Comparison of ENCODE assay signal across 8 cellular contexts in the genomic region with DNA sequence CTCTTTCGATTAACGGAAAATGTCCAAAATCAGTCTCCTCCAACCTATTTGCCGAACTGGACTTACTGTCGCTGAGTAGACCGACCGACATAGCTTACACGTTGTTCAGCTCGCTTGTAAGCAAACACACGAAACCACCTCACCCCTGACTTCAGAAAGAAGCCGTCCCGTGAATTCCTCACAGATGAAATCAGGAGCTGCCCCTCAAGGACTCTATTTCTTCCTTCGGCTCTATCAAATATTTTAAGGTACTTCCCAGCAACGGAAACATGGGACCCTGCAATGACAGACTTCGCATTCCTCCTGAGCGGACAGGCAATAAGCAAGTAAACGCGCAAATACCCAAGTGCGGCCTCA. TPM values are rescaled to one million over a fixed set of nuclear protein-coding genes. Genes with fewer than 3 reads are reported as not detected.
DNase-seq lines count a peak whose midpoint lies in the region; ATAC-seq and TF ChIP-seq lines count a peak whose summit lies in the region.

No MANE protein-coding gene starts in this region.

- TF ChIP-seq CTCF in HEK293 (tag by site-specific recombination; IDR thresholded peaks at IDR 0.05) = no peak

- peaks cover 9% of the 10 kb centered on the region; the same call in 1 of the 2 replicates for H3K4me1 ChIP-seq in HEK293 (ENCODE audit: control insufficient read depth, insufficient read depth, low read length)

- POLR2A ChIA-PET in HEK293 (lab: Yijun Ruan, JAX) = interaction anchor here (0.8 to 2.2 kb wide), 5 partner anchors 10 to 336 kb away, joined by 3 to 13 read pairs (median 3); a partner anchor contains a TSS

- peak overlapping the region; percentile 90 for H3K27ac Mint-ChIP-seq in activated T-helper 17 cell treated with anti-CD3 and anti-CD28 coated beads, Interleukin-2, amount 50 U/mL, for 72 hours
- peak overlapping the region; percentile 95 to 99 for H3K27ac Mint-ChIP-seq in stimulated activated naive CD8-positive, alpha-beta T cell treated with anti-CD3 and anti-CD28 coated beads, Interleukin-15, amount 100 ng/mL, for 72 hours

- peak overlapping the region; percentile 88 for H3K4me3 ChIP-seq in HEK293 (ENCODE audit: low read depth, low read length)
- peak overlapping the region; percentile 97 for H3K4me3 ChIP-seq in iPS-18c (ENCODE audit: insufficient read depth, low read depth, low read length)

- peak overlapping the region; percentile 77 for H3K27ac ChIP-seq in HEK293 (ENCODE audit: extremely low read depth, low read depth, low read length)

- no peaks in the 10 kb centered on the region for H3K27me3 Mint-ChIP-seq in activated T-helper 17 cell treated with anti-CD3 and anti-CD28 coated beads, Interleukin-2, amount 50 U/mL, for 72 hours
- no peaks in the 10 kb centered on the region for H3K27me3 Mint-ChIP-seq in stimulated activated naive CD8-positive, alpha-beta T cell treated with anti-CD3 and anti-CD28 coated beads, Interleukin-15, amount 100 ng/mL, for 72 hours

- DNase-seq in ACHN (peak; percentile 44), NCI-H187 treated with DMSO at 0.1 percent for 48 hours (lab: John Stamatoyannopoulos, UW) (no peak)
- DNase-seq in stimulated activated naive CD8-positive, alpha-beta T cell treated with anti-CD3 and anti-CD28 coated beads, Interleukin-15, amount 100 ng/mL, for 72 hours = no peak

- H3K36me3 Mint-ChIP-seq in activated T-helper 17 cell treated with anti-CD3 and anti-CD28 coated beads, Interleukin-2, amount 50 U/mL, for 72 hours (ENCODE audit: low read depth) = peaks cover 43% of the 10 kb centered on the region

- H3K9me3 ChIP-seq in HEK293 (ENCODE audit: control insufficient read depth, insufficient read depth, low read depth, low read length) = no peaks in the 10 kb centered on the region
- H3K9me3 ChIP-seq in iPS-18c (ENCODE audit: control insufficient read depth, insufficient read depth, low read length) = no peaks in the 10 kb centered on the region

- in situ Hi-C loops in ACHN (cut with HindIII; ENCODE audit: low pct_ligation_motif_present, low pct_unique_long_range_greater_than_20kb, low sequenced_read_pairs) = no loop called here

- CTCF ChIA-PET in HEK293 (lab: Yijun Ruan, JAX) = interaction anchor here (0.6 to 1.6 kb wide), 4 partner anchors 10 to 44 kb away, joined by 3 to 12 read pairs (median 4); a partner anchor contains a TSS

- H3K36me3 ChIP-seq in HEK293 (ENCODE audit: control insufficient read depth in 2 of 2, insufficient read depth in 1 of 2, low read length in 2 of 2) = peaks cover 5 to 48% of the 10 kb centered on the region in 2 experiments

- H3K4me1 Mint-ChIP-seq in activated T-helper 17 cell treated with anti-CD3 and anti-CD28 coated beads, Interleukin-2, amount 50 U/mL, for 72 hours = peaks cover 9% of the 10 kb centered on the region
- H3K4me1 Mint-ChIP-seq in stimulated activated naive CD8-positive, alpha-beta T cell treated with anti-CD3 and anti-CD28 coated beads, Interleukin-15, amount 100 ng/mL, for 72 hours = peaks cover 41% of the 10 kb centered on the region

- no peaks in the 10 kb centered on the region for H3K9me3 Mint-ChIP-seq in activated T-helper 17 cell treated with anti-CD3 and anti-CD28 coated beads, Interleukin-2, amount 50 U/mL, for 72 hours
- H3K9me3 Mint-ChIP-seq in stimulated activated naive CD8-positive, alpha-beta T cell treated with anti-CD3 and anti-CD28 coated beads, Interleukin-15, amount 100 ng/mL, for 72 hours = no peaks in the 10 kb centered on the region

- ATAC-seq in activated T-helper 17 cell treated with anti-CD3 and anti-CD28 coated beads, Interleukin-2, amount 50 U/mL, for 72 hours (replicated peaks) = no peak
- no peak for ATAC-seq in stimulated activated naive CD8-positive, alpha-beta T cell treated with anti-CD3 and anti-CD28 coated beads, Interleukin-15, amount 100 ng/mL, for 72 hours
- ATAC-seq in GM18867 (IDR thresholded peaks at IDR 0.05; ENCODE audit: unreplicated experiment) (no peak), GM18868 (IDR thresholded peaks at IDR 0.05; ENCODE audit: unreplicated experiment) (no peak)

- no peak overlapping the region for H3K4me3 Mint-ChIP-seq in activated T-helper 17 cell treated with anti-CD3 and anti-CD28 coated beads, Interleukin-2, amount 50 U/mL, for 72 hours
- no peak overlapping the region for H3K4me3 Mint-ChIP-seq in stimulated activated naive CD8-positive, alpha-beta T cell treated with anti-CD3 and anti-CD28 coated beads, Interleukin-15, amount 100 ng/mL, for 72 hours

TF ChIP-seq in HEK293, 187 proteins besides CTCF, POLR2A, EP300 and RAD21:
- TF ChIP-seq, protein P1, sequence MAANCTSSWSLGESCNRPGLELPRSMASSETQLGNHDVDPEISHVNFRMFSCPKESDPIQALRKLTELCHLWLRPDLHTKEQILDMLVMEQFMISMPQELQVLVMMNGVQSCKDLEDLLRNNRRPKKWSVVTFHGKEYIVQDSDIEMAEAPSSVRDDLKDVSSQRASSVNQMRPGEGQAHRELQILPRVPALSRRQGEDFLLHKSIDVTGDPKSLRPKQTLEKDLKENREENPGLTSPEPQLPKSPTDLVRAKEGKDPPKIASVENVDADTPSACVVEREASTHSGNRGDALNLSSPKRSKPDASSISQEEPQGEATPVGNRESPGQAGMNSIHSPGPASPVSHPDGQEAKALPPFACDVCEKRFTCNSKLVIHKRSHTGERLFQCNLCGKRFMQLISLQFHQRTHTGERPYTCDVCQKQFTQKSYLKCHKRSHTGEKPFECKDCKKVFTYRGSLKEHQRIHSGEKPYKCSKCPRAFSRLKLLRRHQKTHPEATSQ (tag by site-specific recombination; IDR thresholded peaks at IDR 0.05) = no peak
- TF ChIP-seq, protein P2, sequence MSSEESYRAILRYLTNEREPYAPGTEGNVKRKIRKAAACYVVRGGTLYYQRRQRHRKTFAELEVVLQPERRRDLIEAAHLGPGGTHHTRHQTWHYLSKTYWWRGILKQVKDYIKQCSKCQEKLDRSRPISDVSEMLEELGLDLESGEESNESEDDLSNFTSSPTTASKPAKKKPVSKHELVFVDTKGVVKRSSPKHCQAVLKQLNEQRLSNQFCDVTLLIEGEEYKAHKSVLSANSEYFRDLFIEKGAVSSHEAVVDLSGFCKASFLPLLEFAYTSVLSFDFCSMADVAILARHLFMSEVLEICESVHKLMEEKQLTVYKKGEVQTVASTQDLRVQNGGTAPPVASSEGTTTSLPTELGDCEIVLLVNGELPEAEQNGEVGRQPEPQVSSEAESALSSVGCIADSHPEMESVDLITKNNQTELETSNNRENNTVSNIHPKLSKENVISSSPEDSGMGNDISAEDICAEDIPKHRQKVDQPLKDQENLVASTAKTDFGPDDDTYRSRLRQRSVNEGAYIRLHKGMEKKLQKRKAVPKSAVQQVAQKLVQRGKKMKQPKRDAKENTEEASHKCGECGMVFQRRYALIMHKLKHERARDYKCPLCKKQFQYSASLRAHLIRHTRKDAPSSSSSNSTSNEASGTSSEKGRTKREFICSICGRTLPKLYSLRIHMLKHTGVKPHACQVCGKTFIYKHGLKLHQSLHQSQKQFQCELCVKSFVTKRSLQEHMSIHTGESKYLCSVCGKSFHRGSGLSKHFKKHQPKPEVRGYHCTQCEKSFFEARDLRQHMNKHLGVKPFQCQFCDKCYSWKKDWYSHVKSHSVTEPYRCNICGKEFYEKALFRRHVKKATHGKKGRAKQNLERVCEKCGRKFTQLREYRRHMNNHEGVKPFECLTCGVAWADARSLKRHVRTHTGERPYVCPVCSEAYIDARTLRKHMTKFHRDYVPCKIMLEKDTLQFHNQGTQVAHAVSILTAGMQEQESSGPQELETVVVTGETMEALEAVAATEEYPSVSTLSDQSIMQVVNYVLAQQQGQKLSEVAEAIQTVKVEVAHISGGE (tag by site-specific recombination; conservative IDR thresholded peaks at IDR 0.05; ENCODE audit: low read depth) = no peak
- TF ChIP-seq EGR2 (tag by site-specific recombination; IDR thresholded peaks at IDR 0.05; ENCODE audit: low read depth) (no peak), ZFP69B (tag by site-specific recombination; IDR thresholded peaks at IDR 0.05) (no peak), ZNF391 (tag by site-specific recombination; IDR thresholded peaks at IDR 0.05; ENCODE audit: borderline replicate concordance, low read depth) (no peak), FEZF1 (tag by site-specific recombination; IDR thresholded peaks at IDR 0.05) (no peak), ZNF48 (tag by site-specific recombination; IDR thresholded peaks at IDR 0.05) (no peak), ZNF16 (tag by site-specific recombination; IDR thresholded peaks at IDR 0.05; ENCODE audit: low read depth) (no peak), ZNF146 (tag by site-specific recombination; IDR thresholded peaks at IDR 0.05) (no peak), ZNF660 (tag by site-specific recombination; IDR thresholded peaks at IDR 0.05) (no peak), KLF10 (tag by site-specific recombination; IDR thresholded peaks at IDR 0.05) (no peak), ZNF433 (tag by site-specific recombination; IDR thresholded peaks at IDR 0.05; ENCODE audit: low read depth) (no peak)
- TF ChIP-seq, protein P3, sequence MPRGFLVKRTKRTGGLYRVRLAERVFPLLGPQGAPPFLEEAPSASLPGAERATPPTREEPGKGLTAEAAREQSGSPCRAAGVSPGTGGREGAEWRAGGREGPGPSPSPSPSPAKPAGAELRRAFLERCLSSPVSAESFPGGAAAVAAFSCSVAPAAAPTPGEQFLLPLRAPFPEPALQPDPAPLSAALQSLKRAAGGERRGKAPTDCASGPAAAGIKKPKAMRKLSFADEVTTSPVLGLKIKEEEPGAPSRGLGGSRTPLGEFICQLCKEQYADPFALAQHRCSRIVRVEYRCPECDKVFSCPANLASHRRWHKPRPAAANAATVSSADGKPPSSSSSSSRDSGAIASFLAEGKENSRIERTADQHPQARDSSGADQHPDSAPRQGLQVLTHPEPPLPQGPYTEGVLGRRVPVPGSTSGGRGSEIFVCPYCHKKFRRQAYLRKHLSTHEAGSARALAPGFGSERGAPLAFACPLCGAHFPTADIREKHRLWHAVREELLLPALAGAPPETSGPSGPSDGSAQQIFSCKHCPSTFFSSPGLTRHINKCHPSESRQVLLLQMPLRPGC (tag by site-specific recombination; IDR thresholded peaks at IDR 0.05) = no peak

RNA-seq across cellular contexts. Expression of a gene that starts 1.0 kb away (rescaled TPM):
- total RNA-seq in activated T-helper 17 cell treated with anti-CD3 and anti-CD28 coated beads, Interleukin-2, amount 50 U/mL, for 72 hours = 10 to 100 TPM; 32.7 to 34.6 TPM

RNA-seq across cellular contexts. Expression of a gene that starts 10.7 kb away (rescaled TPM):
- 10 to 100 TPM; 51.4 to 51.5 TPM for total RNA-seq in activated T-helper 17 cell treated with anti-CD3 and anti-CD28 coated beads, Interleukin-2, amount 50 U/mL, for 72 hours

RNA-seq across cellular contexts. Expression of a gene that starts 15.5 kb away (rescaled TPM):
- total RNA-seq in activated T-helper 17 cell treated with anti-CD3 and anti-CD28 coated beads, Interleukin-2, amount 50 U/mL, for 72 hours = 1 to 10 TPM; 5.2 to 7.0 TPM
